ENCODE assay signal across 16 cellular contexts in the genomic region with DNA sequence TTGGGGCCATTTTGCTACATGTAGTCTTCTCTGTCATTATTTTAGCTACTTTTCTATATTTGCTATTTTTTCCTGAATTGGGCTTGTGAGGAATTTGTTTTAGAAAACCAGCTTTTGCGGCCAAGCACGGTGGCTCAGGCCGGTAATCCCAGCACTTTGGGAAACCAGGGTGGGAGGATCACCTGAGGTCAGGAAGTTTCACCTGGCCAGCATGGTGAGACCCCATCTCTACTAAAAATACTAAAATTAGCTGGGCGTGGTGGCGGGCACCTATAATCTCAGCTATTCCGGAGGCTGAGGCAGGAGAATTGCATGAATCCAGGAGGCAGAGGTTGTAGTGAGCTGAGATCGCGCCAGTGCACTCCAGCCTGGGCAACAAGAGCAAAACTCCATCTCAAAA. TPM values are rescaled to one million over a fixed set of nuclear protein-coding genes. Genes with fewer than 3 reads are reported as not detected.
DNase-seq lines count a peak whose midpoint lies in the region; ATAC-seq and TF ChIP-seq lines count a peak whose summit lies in the region.
"Had no signal": no experiment of that assay in that cellular context is flagged by ENCODE, and none has a peak within 500 bp of the region (broad histone marks: within the 10 kb centered on the region; RNA-seq: fewer than 3 reads in every experiment).

No MANE protein-coding gene starts in this region.

- peaks cover 52% of the 10 kb centered on the region for H3K36me3 Mint-ChIP-seq in activated CD8-positive, alpha-beta T cell treated with anti-CD3 and anti-CD28 coated beads for 36 hours (ENCODE audit: low read depth)
- peaks cover 66% of the 10 kb centered on the region for H3K36me3 Mint-ChIP-seq in activated CD8-positive, alpha-beta T cell treated with anti-CD3 and anti-CD28 coated beads, Interleukin-2, amount 10 ng/mL, durations not matched to agents 7 days and 5 days (ENCODE audit: low read depth)
- peaks cover 59% of the 10 kb centered on the region for H3K36me3 Mint-ChIP-seq in dendritic cell treated with granulocyte-macrophage colony-stimulating factor and Interleukin-4, amounts not matched to agents 40 ng/mL and 50 ng/mL, for 4 days (ENCODE audit: low read depth)
- peaks cover 21% of the 10 kb centered on the region for H3K36me3 Mint-ChIP-seq in osteocyte (ENCODE audit: unreplicated experiment)

- no peak for ATAC-seq in activated CD8-positive, alpha-beta T cell treated with anti-CD3 and anti-CD28 coated beads for 36 hours
- ATAC-seq in activated CD8-positive, alpha-beta T cell treated with anti-CD3 and anti-CD28 coated beads, Interleukin-2, amount 10 ng/mL, durations not matched to agents 7 days and 5 days: no peak
- no peak for ATAC-seq in esophagus mucosa
- ATAC-seq: HCT116 had no signal

- peak overlapping the region; percentile 31 for H3K4me3 Mint-ChIP-seq in activated CD8-positive, alpha-beta T cell treated with anti-CD3 and anti-CD28 coated beads for 36 hours
- H3K4me3 Mint-ChIP-seq in activated CD8-positive, alpha-beta T cell treated with anti-CD3 and anti-CD28 coated beads, Interleukin-2, amount 10 ng/mL, durations not matched to agents 7 days and 5 days: no peak overlapping the region
- H3K4me3 Mint-ChIP-seq in dendritic cell treated with granulocyte-macrophage colony-stimulating factor and Interleukin-4, amounts not matched to agents 40 ng/mL and 50 ng/mL, for 4 days: no peak overlapping the region
- no peak overlapping the region for H3K4me3 Mint-ChIP-seq in osteocyte (ENCODE audit: unreplicated experiment)

- H3K79me2 ChIP-seq in OCI-LY1 (ENCODE audit: insufficient read depth, low read length): peaks cover 94% of the 10 kb centered on the region

- intact Hi-C loops in activated CD8-positive, alpha-beta T cell treated with anti-CD3 and anti-CD28 coated beads for 36 hours (cut with micrococcal nuclease): no loop called here
- intact Hi-C loops in dendritic cell treated with granulocyte-macrophage colony-stimulating factor and Interleukin-4, amounts not matched to agents 40 ng/mL and 50 ng/mL, for 4 days (cut with micrococcal nuclease): no loop called here

- no peaks in the 10 kb centered on the region for H3K9me3 ChIP-seq in OCI-LY1 (ENCODE audit: low read length)
- H3K9me3 ChIP-seq: neutrophil, SJCRH30 had no signal

- H3K4me2 ChIP-seq in OCI-LY1 (ENCODE audit: low read length): peak overlapping the region; percentile 89; the same call in 1 of the 2 replicates

- DNase-seq in activated CD8-positive, alpha-beta T cell treated with anti-CD3 and anti-CD28 coated beads for 36 hours: no peak
- DNase-seq in activated CD8-positive, alpha-beta T cell treated with anti-CD3 and anti-CD28 coated beads, Interleukin-2, amount 10 ng/mL, durations not matched to agents 7 days and 5 days: no peak
- DNase-seq in osteocyte (ENCODE audit: extremely low spot score, unreplicated experiment) (no peak), NCI-H2227 treated with DMSO at 0.1 percent for 48 hours (lab: John Stamatoyannopoulos, UW) (no peak), T-helper 9 cell (no peak)
- DNase-seq: ACHN; activated CD4-positive, alpha-beta T cell treated with anti-CD3 and anti-CD28 coated beads for 1 hour; head of caudate nucleus; MM.1S; SJCRH30; substantia nigra had no signal

- peaks cover 86% of the 10 kb centered on the region for H3K4me1 ChIP-seq in OCI-LY1 (ENCODE audit: insufficient read depth, low read length, severe bottlenecking)

- H3K27ac Mint-ChIP-seq in activated CD8-positive, alpha-beta T cell treated with anti-CD3 and anti-CD28 coated beads for 36 hours: peak overlapping the region; percentile 62
- H3K27ac Mint-ChIP-seq in activated CD8-positive, alpha-beta T cell treated with anti-CD3 and anti-CD28 coated beads, Interleukin-2, amount 10 ng/mL, durations not matched to agents 7 days and 5 days: no peak overlapping the region
- peak overlapping the region; percentile 52 for H3K27ac Mint-ChIP-seq in dendritic cell treated with granulocyte-macrophage colony-stimulating factor and Interleukin-4, amounts not matched to agents 40 ng/mL and 50 ng/mL, for 4 days
- H3K27ac Mint-ChIP-seq in osteocyte (ENCODE audit: unreplicated experiment): peak overlapping the region; percentile 23

- H3K4me3 ChIP-seq in OCI-LY1 (ENCODE audit: low read depth, low read length, poor library complexity, severe bottlenecking): no peak overlapping the region
- H3K4me3 ChIP-seq: SJCRH30 had no signal

- CTCF ChIA-PET in activated CD8-positive, alpha-beta T cell treated with anti-CD3 and anti-CD28 coated beads for 36 hours (lab: Charles Lee): no interaction called here
- CTCF ChIA-PET in activated CD8-positive, alpha-beta T cell treated with anti-CD3 and anti-CD28 coated beads, Interleukin-2, amount 10 ng/mL, durations not matched to agents 7 days and 5 days (lab: Charles Lee): no interaction called here

- no peaks in the 10 kb centered on the region for H3K27me3 ChIP-seq in OCI-LY1 (ENCODE audit: insufficient read depth, low read length)
- H3K27me3 ChIP-seq: neutrophil, SJCRH30 had no signal

- H3F3A ChIP-seq in OCI-LY1 (ENCODE audit: insufficient read depth, low read length): no peaks in the 10 kb centered on the region; the same call in 1 of the 2 replicates

- peaks cover 50% of the 10 kb centered on the region for H3K36me3 ChIP-seq in OCI-LY1 (ENCODE audit: insufficient read depth, low read length)

- H4K20me1 ChIP-seq in OCI-LY1 (ENCODE audit: insufficient read depth, low read length): no peaks in the 10 kb centered on the region

- H3K9ac ChIP-seq in OCI-LY1 (ENCODE audit: low read length): no peak overlapping the region; the same call in 1 of the 2 replicates

- no peaks in the 10 kb centered on the region for H3K9me3 Mint-ChIP-seq in activated CD8-positive, alpha-beta T cell treated with anti-CD3 and anti-CD28 coated beads for 36 hours
- no peaks in the 10 kb centered on the region for H3K9me3 Mint-ChIP-seq in activated CD8-positive, alpha-beta T cell treated with anti-CD3 and anti-CD28 coated beads, Interleukin-2, amount 10 ng/mL, durations not matched to agents 7 days and 5 days (ENCODE audit: insufficient read depth)
- H3K9me3 Mint-ChIP-seq in dendritic cell treated with granulocyte-macrophage colony-stimulating factor and Interleukin-4, amounts not matched to agents 40 ng/mL and 50 ng/mL, for 4 days: no peaks in the 10 kb centered on the region
- no peaks in the 10 kb centered on the region for H3K9me3 Mint-ChIP-seq in osteocyte (ENCODE audit: unreplicated experiment)

- H3K9me2 ChIP-seq in OCI-LY1 (ENCODE audit: low read depth, low read length): no peaks in the 10 kb centered on the region

- H2AFZ ChIP-seq in OCI-LY1 (ENCODE audit: low read length): no peak overlapping the region

- H3K27me3 Mint-ChIP-seq in activated CD8-positive, alpha-beta T cell treated with anti-CD3 and anti-CD28 coated beads for 36 hours: no peaks in the 10 kb centered on the region
- H3K27me3 Mint-ChIP-seq in activated CD8-positive, alpha-beta T cell treated with anti-CD3 and anti-CD28 coated beads, Interleukin-2, amount 10 ng/mL, durations not matched to agents 7 days and 5 days (ENCODE audit: low read depth): no peaks in the 10 kb centered on the region
- no peaks in the 10 kb centered on the region for H3K27me3 Mint-ChIP-seq in dendritic cell treated with granulocyte-macrophage colony-stimulating factor and Interleukin-4, amounts not matched to agents 40 ng/mL and 50 ng/mL, for 4 days
- H3K27me3 Mint-ChIP-seq in osteocyte (ENCODE audit: unreplicated experiment): no peaks in the 10 kb centered on the region

- POLR2A ChIA-PET in activated CD8-positive, alpha-beta T cell treated with anti-CD3 and anti-CD28 coated beads for 36 hours (lab: Charles Lee): no interaction called here
- POLR2A ChIA-PET in activated CD8-positive, alpha-beta T cell treated with anti-CD3 and anti-CD28 coated beads, Interleukin-2, amount 10 ng/mL, durations not matched to agents 7 days and 5 days (lab: Charles Lee): interaction anchor here (0.6 kb wide), 1 partner anchor 389 kb away, joined by 7 read pairs; no protein-coding TSS in a partner anchor

- H3K4me1 Mint-ChIP-seq in activated CD8-positive, alpha-beta T cell treated with anti-CD3 and anti-CD28 coated beads for 36 hours (ENCODE audit: low read depth): peaks cover 65% of the 10 kb centered on the region
- H3K4me1 Mint-ChIP-seq in activated CD8-positive, alpha-beta T cell treated with anti-CD3 and anti-CD28 coated beads, Interleukin-2, amount 10 ng/mL, durations not matched to agents 7 days and 5 days (ENCODE audit: low read depth): peaks cover 67% of the 10 kb centered on the region
- H3K4me1 Mint-ChIP-seq in dendritic cell treated with granulocyte-macrophage colony-stimulating factor and Interleukin-4, amounts not matched to agents 40 ng/mL and 50 ng/mL, for 4 days (ENCODE audit: low read depth): peaks cover 78% of the 10 kb centered on the region
- peaks cover 61% of the 10 kb centered on the region for H3K4me1 Mint-ChIP-seq in osteocyte (ENCODE audit: unreplicated experiment)

- no peak for TF ChIP-seq CTCF in activated CD8-positive, alpha-beta T cell treated with anti-CD3 and anti-CD28 coated beads for 36 hours (IDR thresholded peaks at IDR 0.05)
- TF ChIP-seq CTCF in OCI-LY1 (IDR thresholded peaks at IDR 0.05; ENCODE audit: low read length) (no peak), osteocyte (IDR thresholded peaks at IDR 0.05) (no peak)

- H3K27ac ChIP-seq in OCI-LY1 (ENCODE audit: low read depth, low read length, poor library complexity, severe bottlenecking): no peak overlapping the region
- H3K27ac ChIP-seq: neutrophil, SJCRH30 had no signal

RNA-seq across cellular contexts. Expression of a gene that starts 4.7 kb away (rescaled TPM):
- total RNA-seq in activated CD8-positive, alpha-beta T cell treated with anti-CD3 and anti-CD28 coated beads for 36 hours: 100 to 1,000 TPM; 210 to 211 TPM
- total RNA-seq in activated CD8-positive, alpha-beta T cell treated with anti-CD3 and anti-CD28 coated beads, Interleukin-2, amount 10 ng/mL, durations not matched to agents 7 days and 5 days: 100 to 1,000 TPM; 247 TPM
- 547 and 557 TPM in 2 replicates for total RNA-seq in osteocyte
- total RNA-seq in esophagus mucosa: 177 TPM

RNA-seq across cellular contexts. Expression of a gene that starts 4.9 kb away (rescaled TPM):
- total RNA-seq in activated CD8-positive, alpha-beta T cell treated with anti-CD3 and anti-CD28 coated beads for 36 hours: 100 to 1,000 TPM; 259 to 266 TPM
- total RNA-seq in activated CD8-positive, alpha-beta T cell treated with anti-CD3 and anti-CD28 coated beads, Interleukin-2, amount 10 ng/mL, durations not matched to agents 7 days and 5 days: 100 to 1,000 TPM; 186 to 187 TPM
- 839 and 856 TPM in 2 replicates for total RNA-seq in osteocyte
- total RNA-seq in esophagus mucosa: 320 TPM

RNA-seq across cellular contexts. Expression of a gene that starts 35.7 kb away (rescaled TPM):
- total RNA-seq in activated CD8-positive, alpha-beta T cell treated with anti-CD3 and anti-CD28 coated beads for 36 hours: 10 to 100 TPM; 31.9 to 32.8 TPM
- total RNA-seq in activated CD8-positive, alpha-beta T cell treated with anti-CD3 and anti-CD28 coated beads, Interleukin-2, amount 10 ng/mL, durations not matched to agents 7 days and 5 days: 10 to 100 TPM; 19.3 to 22.7 TPM
- total RNA-seq in osteocyte (54.5 and 70.1 TPM in 2 replicates), esophagus mucosa (33.5 TPM)
